8 cellular contexts compared by ENCODE assay signal in genomic region chr5:143023447-143024096, GRCh38.
A peak's percentile ranks its signal among the peaks of the same experiment; 100 is the strongest.
DNase-seq lines count a peak whose midpoint lies in the region; ATAC-seq and TF ChIP-seq lines count a peak whose summit lies in the region.

No MANE protein-coding gene starts in this region.

- POLR2A ChIA-PET in BJ (lab: Charles Lee), result no interaction called here

- ATAC-seq in GM18858 (IDR thresholded peaks at IDR 0.05; ENCODE audit: unreplicated experiment), result peak; percentile 49
- peak; percentile 52 for ATAC-seq in HG02938 (IDR thresholded peaks at IDR 0.05; ENCODE audit: unreplicated experiment)
- ATAC-seq in activated T-cell treated with anti-CD3 and anti-CD28 coated beads, Interleukin-2, amount 50 U/mL, for 4 hours, result peak; percentile 82 to 84
- ATAC-seq in memory B cell (ENCODE audit: low read depth), result no peak

- TF ChIP-seq CTCF in BJ (IDR thresholded peaks at IDR 0.05; ENCODE audit: insufficient read depth, low read depth, low read length), result peak; percentile 41

- H3K27me3 ChIP-seq in BJ (ENCODE audit: control insufficient read depth, insufficient read depth, low read length), result no peaks in the 10 kb centered on the region

- CTCF ChIA-PET in BJ (lab: Yijun Ruan, JAX), result interaction anchor here (1.0 kb wide), 1 partner anchor 28 kb away, joined by 3 read pairs; no protein-coding TSS in a partner anchor

- H3K27me3 Mint-ChIP-seq in activated T-cell treated with anti-CD3 and anti-CD28 coated beads, Interleukin-2, amount 50 U/mL, for 4 hours (ENCODE audit: low read depth), result no peaks in the 10 kb centered on the region
- no peaks in the 10 kb centered on the region for H3K27me3 Mint-ChIP-seq in memory B cell

- no peaks in the 10 kb centered on the region for H3K9me3 Mint-ChIP-seq in activated T-cell treated with anti-CD3 and anti-CD28 coated beads, Interleukin-2, amount 50 U/mL, for 4 hours
- no peaks in the 10 kb centered on the region for H3K9me3 Mint-ChIP-seq in memory B cell

- no peak overlapping the region for H3K4me3 Mint-ChIP-seq in activated T-cell treated with anti-CD3 and anti-CD28 coated beads, Interleukin-2, amount 50 U/mL, for 4 hours
- no peak overlapping the region for H3K4me3 Mint-ChIP-seq in memory B cell

- peaks cover 26% of the 10 kb centered on the region for H3K4me1 Mint-ChIP-seq in activated T-cell treated with anti-CD3 and anti-CD28 coated beads, Interleukin-2, amount 50 U/mL, for 4 hours (ENCODE audit: low read depth)
- H3K4me1 Mint-ChIP-seq in memory B cell, result peaks cover 8% of the 10 kb centered on the region

- no peaks in the 10 kb centered on the region for H3K36me3 ChIP-seq in BJ (ENCODE audit: control insufficient read depth, insufficient read depth, low read length)

- peaks cover 7% of the 10 kb centered on the region for H3K36me3 Mint-ChIP-seq in activated T-cell treated with anti-CD3 and anti-CD28 coated beads, Interleukin-2, amount 50 U/mL, for 4 hours (ENCODE audit: insufficient read depth)
- H3K36me3 Mint-ChIP-seq in memory B cell, result peaks cover 2% of the 10 kb centered on the region

- H3K4me3 ChIP-seq in BJ (ENCODE audit: low read depth, low read length), result no peak overlapping the region

- peak overlapping the region; percentile 2 for H3K27ac Mint-ChIP-seq in memory B cell

- DNase-seq in BJ (ENCODE audit: low read depth) (no peak), memory B cell (ENCODE audit: low spot score in 2 of 2) (no peak), ureter (ENCODE audit: low spot score) (no peak), NCI-H510A treated with DMSO at 0.1 percent for 48 hours (lab: John Stamatoyannopoulos, UW) (no peak)
- no peak for DNase-seq in activated T-cell treated with anti-CD3 and anti-CD28 coated beads, Interleukin-2, amount 50 U/mL, for 4 hours
- no peak for DNase-seq in NK-92 treated with Interleukin-12 subunit alpha and Interleukin-12 subunit beta, amount 100 ng/mL, for 24 hours (lab: John Stamatoyannopoulos, UW)
